21 cellular contexts compared by ENCODE assay signal in genomic region chr6:10513544-10513943, GRCh38.
"Had no signal": no experiment of that assay in that cellular context is flagged by ENCODE, and none has a peak within 500 bp of the region (broad histone marks: within the 10 kb centered on the region; RNA-seq: fewer than 3 reads in every experiment).

No MANE protein-coding gene starts in this region.

- H3K9me3 ChIP-seq: esophagus squamous epithelium, mucosa of descending colon, right lobe of liver, stomach, thyroid gland had no signal

- H3K4me3 ChIP-seq: esophagus squamous epithelium, lung, mucosa of descending colon, neural progenitor cell, right lobe of liver, smooth muscle cell, stomach, thyroid gland had no signal

- H3K4me1 ChIP-seq: right lobe of liver had no signal

- H3K27me3 ChIP-seq: esophagus squamous epithelium, neural progenitor cell, right lobe of liver, stomach, thyroid gland had no signal

- ATAC-seq: effector memory CD8-positive, alpha-beta T cell; mucosa of descending colon; naive thymus-derived CD4-positive, alpha-beta T cell; right lobe of liver had no signal

- H3K36me3 ChIP-seq: esophagus squamous epithelium, neural progenitor cell, right lobe of liver, stomach, thyroid gland had no signal

- H3K27ac ChIP-seq: esophagus squamous epithelium, neural progenitor cell, right lobe of liver, stomach, thyroid gland had no signal

- DNase-seq: cerebellar nuclear complex; cortex of kidney; effector memory CD8-positive, alpha-beta T cell; erythroblast; esophagus squamous epithelium; foreskin melanocyte; mucosa of descending colon; naive thymus-derived CD4-positive, alpha-beta T cell; nucleus accumbens; retina; right lobe of liver; stimulated activated CD4-positive, alpha-beta T cell treated with anti-CD3 and anti-CD28 coated beads, Interleukin-12 subunit alpha, Interleukin-12 subunit beta, amount 100 ng/mL, for 4 hours; stimulated activated CD4-positive, alpha-beta T cell treated with anti-CD3 and anti-CD28 coated beads, Interleukin-1b, Interleukin-23, amount 100 ng/mL, for 48 hours; stimulated activated CD4-positive, alpha-beta T cell treated with anti-CD3 and anti-CD28 coated beads, Interleukin-4, amount 100 ng/mL, for 1 hour; stimulated activated CD8-positive, alpha-beta memory T cell treated with anti-CD3 and anti-CD28 coated beads, Interleukin-4, amount 100 ng/mL, for 48 hours; stimulated activated naive CD4-positive, alpha-beta T cell; stomach; thyroid gland had no signal
